Comparison of ENCODE assay signal across 8 cellular contexts in the genomic region with DNA sequence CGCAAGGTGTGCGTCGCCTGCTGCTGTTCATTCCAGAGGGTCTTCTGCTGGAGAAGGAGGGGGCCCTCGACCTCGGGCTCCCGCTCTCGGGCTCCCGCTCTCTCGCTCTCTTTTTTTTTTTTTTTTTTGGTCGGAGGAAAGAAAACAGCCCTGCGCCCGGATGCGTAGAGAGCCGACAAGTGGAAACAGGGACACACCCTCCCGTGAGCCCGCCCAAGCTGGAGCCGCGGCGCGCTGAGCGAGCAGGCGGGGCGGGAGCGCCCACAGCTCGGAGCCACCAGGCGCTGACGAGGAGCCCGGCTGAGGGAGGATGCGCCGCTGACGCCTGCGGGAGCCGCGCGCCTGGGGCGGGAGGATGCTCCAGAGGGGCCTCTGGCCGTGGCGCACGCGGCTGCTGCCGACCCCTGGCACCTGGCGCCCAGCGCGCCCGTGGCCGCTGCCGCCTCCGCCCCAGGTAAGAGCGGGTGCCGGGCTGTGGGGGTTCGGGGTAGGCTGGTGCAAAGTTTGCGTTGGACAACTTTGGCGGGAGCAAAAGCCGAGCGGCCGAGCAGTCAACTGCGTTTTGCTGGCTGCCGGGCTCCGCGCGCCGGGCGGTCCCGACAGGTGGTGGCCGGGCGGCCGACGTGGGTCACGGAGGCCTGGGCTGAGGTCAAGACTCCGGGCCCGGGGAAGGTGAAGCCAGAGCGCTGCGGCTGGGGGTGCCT. TPM values are rescaled to one million over a fixed set of nuclear protein-coding genes. Genes with fewer than 3 reads are reported as not detected.
DNase-seq lines count a peak whose midpoint lies in the region; TF ChIP-seq lines count a peak whose summit lies in the region.

A gene with protein sequence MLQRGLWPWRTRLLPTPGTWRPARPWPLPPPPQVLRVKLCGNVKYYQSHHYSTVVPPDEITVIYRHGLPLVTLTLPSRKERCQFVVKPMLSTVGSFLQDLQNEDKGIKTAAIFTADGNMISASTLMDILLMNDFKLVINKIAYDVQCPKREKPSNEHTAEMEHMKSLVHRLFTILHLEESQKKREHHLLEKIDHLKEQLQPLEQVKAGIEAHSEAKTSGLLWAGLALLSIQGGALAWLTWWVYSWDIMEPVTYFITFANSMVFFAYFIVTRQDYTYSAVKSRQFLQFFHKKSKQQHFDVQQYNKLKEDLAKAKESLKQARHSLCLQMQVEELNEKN (plus strand): TSS at position 264 of the 704 bp plus-strand sequence. CDS start 92 bp downstream, at position 356.

- no peaks in the 10 kb centered on the region for H3K9me3 ChIP-seq in MG63
- H3K9me3 ChIP-seq in SK-N-SH, result no peaks in the 10 kb centered on the region
- no peaks in the 10 kb centered on the region for H3K9me3 ChIP-seq in ovary
- H3K9me3 ChIP-seq in thymus (ENCODE audit: control insufficient read depth), result no peaks in the 10 kb centered on the region

- intact Hi-C loops in head of caudate nucleus (cut with DNase I) (loop anchor here (10.0 kb wide), 1 partner anchor 125 kb away; the partner anchor contains the start of gene SEC24B), ovary (cut with DNase I) (loop anchor here in 1 of 4 donors (5.0 kb wide), 1 partner anchor 128 kb away; the partner anchor contains the start of gene SEC24B)

- WGBS in SK-N-SH (ENCODE audit: low lambda C conversion rate), result 0% methylated on average over 1 of the region's 73 CpGs
- WGBS in ovary, 3 donors, result 0 to 1% (median 0%) methylated on average over 28 to 73 of the region's 73 CpGs
- under 1% methylated on average over 73 of the region's 73 CpGs for WGBS in thymus

- H3K9me2 ChIP-seq in SK-N-SH, result no peaks in the 10 kb centered on the region

- TF ChIP-seq RAD21 in SK-N-SH (IDR thresholded peaks at IDR 0.05; ENCODE audit: low read length), result no peak

- peak within 1 kb of the TSS; percentile 78 for H3K9ac ChIP-seq in SK-N-SH

- CTCF ChIA-PET in SK-N-SH (lab: Yijun Ruan, JAX), result interaction anchor here (0.6 to 2.4 kb wide), 3 partner anchors 10 to 127 kb away, joined by 3 to 8 read pairs (median 4); partner anchors contain the start of gene SEC24B

- H3K4me3 ChIP-seq in MG63 (peak within 1 kb of the TSS; percentile 60), SK-N-SH (ENCODE audit: low read depth in 2 of 2, low read length in 1 of 2) (peak within 1 kb of the TSS; percentile 84 to 90), ovary (peak within 1 kb of the TSS; percentile 66), thymus (ENCODE audit: low read length) (peak within 1 kb of the TSS; percentile 93)

- peak; percentile 70 for DNase-seq in GM04504 (ENCODE audit: low read depth)
- peak; percentile 78 for DNase-seq in HCEC 1CT
- peak; percentile 86 for DNase-seq in MG63
- DNase-seq in SK-N-SH, result peak; percentile 94
- DNase-seq in head of caudate nucleus, result peak; percentile 30 to 92 (median 79)
- DNase-seq in ovary, result peak; percentile 81 to 88 (median 86)

- peaks cover 31% of the 10 kb centered on the region for H3K79me2 ChIP-seq in SK-N-SH (ENCODE audit: insufficient read depth)

- TF ChIP-seq EP300 in SK-N-SH (IDR thresholded peaks at IDR 0.05; ENCODE audit: borderline replicate concordance in 1 of 2, low read depth in 1 of 2, low read length in 1 of 2) (no peak), ovary (IDR thresholded peaks at IDR 0.05) (no peak)

- peak; percentile 64 for TF ChIP-seq POLR2A in ovary (IDR thresholded peaks at IDR 0.05)

- H3K4me1 ChIP-seq in SK-N-SH (ENCODE audit: control insufficient read depth in 1 of 2, insufficient read depth in 2 of 2, low read depth in 1 of 2, low read length in 1 of 2) (peaks cover 7% of the 10 kb centered on the region in 2 experiments; a peak in 2 of 4 replicates), ovary (ENCODE audit: insufficient read depth) (no peaks in the 10 kb centered on the region), thymus (ENCODE audit: control insufficient read depth, insufficient read depth, low read length) (peaks cover 11% of the 10 kb centered on the region)

- no peaks in the 10 kb centered on the region for H3K27me3 ChIP-seq in MG63
- H3K27me3 ChIP-seq in SK-N-SH (ENCODE audit: insufficient read depth), result no peaks in the 10 kb centered on the region
- no peaks in the 10 kb centered on the region for H3K27me3 ChIP-seq in ovary
- no peaks in the 10 kb centered on the region for H3K27me3 ChIP-seq in thymus (ENCODE audit: control insufficient read depth, insufficient read depth)

- H3K9me3 Mint-ChIP-seq in activated naive CD4-positive, alpha-beta T cell treated with anti-CD3 and anti-CD28 coated beads, Interleukin-2, amount 50 U/mL, for 24 hours, result no peaks in the 10 kb centered on the region

- H3K27ac Mint-ChIP-seq in activated naive CD4-positive, alpha-beta T cell treated with anti-CD3 and anti-CD28 coated beads, Interleukin-2, amount 50 U/mL, for 24 hours, result peak within 1 kb of the TSS; percentile 96

- H3K36me3 ChIP-seq in MG63, result no peaks in the 10 kb centered on the region
- H3K36me3 ChIP-seq in SK-N-SH (replicated peaks in 1 of 2; ENCODE audit: control insufficient read depth in 1 of 2, insufficient read depth in 2 of 2, low read length in 1 of 2), result no peaks in the 10 kb centered on the region
- H3K36me3 ChIP-seq in ovary, result no peaks in the 10 kb centered on the region
- no peaks in the 10 kb centered on the region for H3K36me3 ChIP-seq in thymus (ENCODE audit: control insufficient read depth, insufficient read depth)

- H3K27ac ChIP-seq in SK-N-SH (ENCODE audit: low read depth in 2 of 2, low read length in 1 of 2), result peak within 1 kb of the TSS; percentile 66 to 84
- peak within 1 kb of the TSS; percentile 75 to 92 for H3K27ac ChIP-seq in ovary
- peak within 1 kb of the TSS; percentile 97 for H3K27ac ChIP-seq in thymus (ENCODE audit: low read depth)

- peaks cover 66% of the 10 kb centered on the region for H3K4me1 Mint-ChIP-seq in activated naive CD4-positive, alpha-beta T cell treated with anti-CD3 and anti-CD28 coated beads, Interleukin-2, amount 50 U/mL, for 24 hours

- no peaks in the 10 kb centered on the region for H4K20me1 ChIP-seq in SK-N-SH (ENCODE audit: insufficient read depth)

- H2AFZ ChIP-seq in SK-N-SH (ENCODE audit: low read depth), result peak within 1 kb of the TSS; percentile 86

- H3K36me3 Mint-ChIP-seq in activated naive CD4-positive, alpha-beta T cell treated with anti-CD3 and anti-CD28 coated beads, Interleukin-2, amount 50 U/mL, for 24 hours, result peaks cover 8% of the 10 kb centered on the region

- TF ChIP-seq CTCF in SK-N-SH (IDR thresholded peaks at IDR 0.05) (no peak), ovary (IDR thresholded peaks at IDR 0.05) (no peak)

- H3K4me2 ChIP-seq in SK-N-SH, result peak within 1 kb of the TSS; percentile 93

- POLR2A ChIA-PET in SK-N-SH (lab: Yijun Ruan, JAX), result no interaction called here

- peak within 1 kb of the TSS; percentile 90 for H3K4me3 Mint-ChIP-seq in activated naive CD4-positive, alpha-beta T cell treated with anti-CD3 and anti-CD28 coated beads, Interleukin-2, amount 50 U/mL, for 24 hours

- H3K27me3 Mint-ChIP-seq in activated naive CD4-positive, alpha-beta T cell treated with anti-CD3 and anti-CD28 coated beads, Interleukin-2, amount 50 U/mL, for 24 hours, result no peaks in the 10 kb centered on the region

- peaks cover 14% of the 10 kb centered on the region for H3F3A ChIP-seq in SK-N-SH (replicated peaks; ENCODE audit: insufficient read depth)

TF ChIP-seq in SK-N-SH, 30 proteins besides CTCF, POLR2A, EP300 and RAD21 (continues in another document):
- no peak for TF ChIP-seq FOXJ3 (CRISPR knock-in tag; IDR thresholded peaks at IDR 0.05)
- TF ChIP-seq, protein P1, sequence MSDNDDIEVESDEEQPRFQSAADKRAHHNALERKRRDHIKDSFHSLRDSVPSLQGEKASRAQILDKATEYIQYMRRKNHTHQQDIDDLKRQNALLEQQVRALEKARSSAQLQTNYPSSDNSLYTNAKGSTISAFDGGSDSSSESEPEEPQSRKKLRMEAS (IDR thresholded peaks at IDR 0.05; ENCODE audit: low read depth), result peak; percentile 69
- TF ChIP-seq TCF12 (IDR thresholded peaks at IDR 0.05), result no peak
- no peak for TF ChIP-seq CHD2 (IDR thresholded peaks at IDR 0.05; ENCODE audit: low read length, partially characterized antibody)
- TF ChIP-seq TAF1 (IDR thresholded peaks at IDR 0.05; ENCODE audit: borderline replicate concordance, low read depth, low read length), result peak; percentile 45; the same call in 1 of the 2 replicates
- TF ChIP-seq, protein P2, sequence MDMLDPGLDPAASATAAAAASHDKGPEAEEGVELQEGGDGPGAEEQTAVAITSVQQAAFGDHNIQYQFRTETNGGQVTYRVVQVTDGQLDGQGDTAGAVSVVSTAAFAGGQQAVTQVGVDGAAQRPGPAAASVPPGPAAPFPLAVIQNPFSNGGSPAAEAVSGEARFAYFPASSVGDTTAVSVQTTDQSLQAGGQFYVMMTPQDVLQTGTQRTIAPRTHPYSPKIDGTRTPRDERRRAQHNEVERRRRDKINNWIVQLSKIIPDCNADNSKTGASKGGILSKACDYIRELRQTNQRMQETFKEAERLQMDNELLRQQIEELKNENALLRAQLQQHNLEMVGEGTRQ (IDR thresholded peaks at IDR 0.05; ENCODE audit: borderline replicate concordance, low read depth, low read length), result no peak

RNA-seq across cellular contexts. Expression of the gene that starts here (rescaled TPM):
- 15.0 and 47.6 TPM in 2 replicates for total RNA-seq in MG63 (2014; rRNA removed; shearing (Covaris generic); ENCODE audit: low replicate concordance)
- polyA plus RNA-seq in SK-N-SH (2012; rRNA removed) (31.5 and 39.3 TPM in 2 replicates), ovary (10 to 100 TPM in 1 of 2 donors, 1 to 10 TPM in 1; 7.7 to 18.5 TPM), thymus (62.3 TPM)
- 19.2 and 32.1 TPM in 2 replicates for polyA plus RNA-seq in SK-N-SH (2012; cell fraction: cytosol; rRNA removed)
- polyA plus RNA-seq in SK-N-SH (2012; cell fraction: nucleus; rRNA removed), result 31.4 and 37.1 TPM in 2 replicates
- 10 to 100 TPM in 2 of 7 donors, 1 to 10 TPM in 5; 7.6 to 11.7 (median 8.8) TPM for total RNA-seq in ovary

Comparison
In these comparisons a context has a peak if more than half of its experiments do, and no peak if none do; other contexts are left out.
1. Peak in every context shown above with its lines: DNase-seq, H3K4me3 ChIP-seq and H3K27ac ChIP-seq.